ENCODE assay signal across 1 cellular context in genomic region chr4:62953752-62954151, GRCh38.
TF ChIP-seq lines count a peak whose summit lies in the region.

No MANE protein-coding gene starts in this region.

TF ChIP-seq in WTC11, 78 proteins besides CTCF, POLR2A, EP300 and RAD21 (continued from another document):
- TF ChIP-seq, protein P1, sequence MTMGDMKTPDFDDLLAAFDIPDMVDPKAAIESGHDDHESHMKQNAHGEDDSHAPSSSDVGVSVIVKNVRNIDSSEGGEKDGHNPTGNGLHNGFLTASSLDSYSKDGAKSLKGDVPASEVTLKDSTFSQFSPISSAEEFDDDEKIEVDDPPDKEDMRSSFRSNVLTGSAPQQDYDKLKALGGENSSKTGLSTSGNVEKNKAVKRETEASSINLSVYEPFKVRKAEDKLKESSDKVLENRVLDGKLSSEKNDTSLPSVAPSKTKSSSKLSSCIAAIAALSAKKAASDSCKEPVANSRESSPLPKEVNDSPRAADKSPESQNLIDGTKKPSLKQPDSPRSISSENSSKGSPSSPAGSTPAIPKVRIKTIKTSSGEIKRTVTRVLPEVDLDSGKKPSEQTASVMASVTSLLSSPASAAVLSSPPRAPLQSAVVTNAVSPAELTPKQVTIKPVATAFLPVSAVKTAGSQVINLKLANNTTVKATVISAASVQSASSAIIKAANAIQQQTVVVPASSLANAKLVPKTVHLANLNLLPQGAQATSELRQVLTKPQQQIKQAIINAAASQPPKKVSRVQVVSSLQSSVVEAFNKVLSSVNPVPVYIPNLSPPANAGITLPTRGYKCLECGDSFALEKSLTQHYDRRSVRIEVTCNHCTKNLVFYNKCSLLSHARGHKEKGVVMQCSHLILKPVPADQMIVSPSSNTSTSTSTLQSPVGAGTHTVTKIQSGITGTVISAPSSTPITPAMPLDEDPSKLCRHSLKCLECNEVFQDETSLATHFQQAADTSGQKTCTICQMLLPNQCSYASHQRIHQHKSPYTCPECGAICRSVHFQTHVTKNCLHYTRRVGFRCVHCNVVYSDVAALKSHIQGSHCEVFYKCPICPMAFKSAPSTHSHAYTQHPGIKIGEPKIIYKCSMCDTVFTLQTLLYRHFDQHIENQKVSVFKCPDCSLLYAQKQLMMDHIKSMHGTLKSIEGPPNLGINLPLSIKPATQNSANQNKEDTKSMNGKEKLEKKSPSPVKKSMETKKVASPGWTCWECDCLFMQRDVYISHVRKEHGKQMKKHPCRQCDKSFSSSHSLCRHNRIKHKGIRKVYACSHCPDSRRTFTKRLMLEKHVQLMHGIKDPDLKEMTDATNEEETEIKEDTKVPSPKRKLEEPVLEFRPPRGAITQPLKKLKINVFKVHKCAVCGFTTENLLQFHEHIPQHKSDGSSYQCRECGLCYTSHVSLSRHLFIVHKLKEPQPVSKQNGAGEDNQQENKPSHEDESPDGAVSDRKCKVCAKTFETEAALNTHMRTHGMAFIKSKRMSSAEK (CRISPR knock-in tag; IDR thresholded peaks at IDR 0.05; ENCODE audit: borderline replicate concordance), result no peak
- TF ChIP-seq MXD4 (CRISPR knock-in tag; IDR thresholded peaks at IDR 0.05; ENCODE audit: borderline replicate concordance), result no peak
- no peak for TF ChIP-seq ZNF219 (CRISPR knock-in tag; IDR thresholded peaks at IDR 0.05; ENCODE audit: borderline replicate concordance)
- TF ChIP-seq, protein P2, sequence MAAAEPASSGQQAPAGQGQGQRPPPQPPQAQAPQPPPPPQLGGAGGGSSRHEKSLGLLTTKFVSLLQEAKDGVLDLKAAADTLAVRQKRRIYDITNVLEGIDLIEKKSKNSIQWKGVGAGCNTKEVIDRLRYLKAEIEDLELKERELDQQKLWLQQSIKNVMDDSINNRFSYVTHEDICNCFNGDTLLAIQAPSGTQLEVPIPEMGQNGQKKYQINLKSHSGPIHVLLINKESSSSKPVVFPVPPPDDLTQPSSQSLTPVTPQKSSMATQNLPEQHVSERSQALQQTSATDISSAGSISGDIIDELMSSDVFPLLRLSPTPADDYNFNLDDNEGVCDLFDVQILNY (CRISPR knock-in tag; IDR thresholded peaks at IDR 0.05), result no peak
- no peak for TF ChIP-seq NR1H2 (CRISPR knock-in tag; IDR thresholded peaks at IDR 0.05)
- no peak for TF ChIP-seq SOX15 (CRISPR knock-in tag; IDR thresholded peaks at IDR 0.05)
